In the genomic region with DNA sequence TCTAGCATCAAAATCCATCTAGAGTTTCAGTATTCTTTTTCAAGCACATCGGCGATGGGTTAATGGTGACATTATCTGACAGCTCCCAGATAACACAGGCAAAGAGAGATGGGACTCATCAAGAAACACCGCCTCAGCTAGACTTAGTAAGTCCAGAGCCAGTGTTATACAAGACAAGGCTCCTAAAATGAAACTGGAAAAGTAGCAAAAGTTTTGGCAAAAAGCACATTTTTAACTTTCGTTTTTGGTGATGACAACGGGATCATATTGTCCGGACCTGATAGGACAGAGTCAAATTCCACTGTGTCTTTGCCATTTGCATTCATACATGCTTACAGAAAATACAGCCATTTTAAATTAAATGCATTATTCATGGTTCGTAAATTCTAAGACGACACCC, we compare ENCODE assay signal across 22 cellular contexts.
A peak's percentile ranks its signal among the peaks of the same experiment; 100 is the strongest.
DNase-seq lines count a peak whose midpoint lies in the region; ATAC-seq and TF ChIP-seq lines count a peak whose summit lies in the region.
"Had no signal": no experiment of that assay in that cellular context is flagged by ENCODE, and none has a peak within 500 bp of the region (broad histone marks: within the 10 kb centered on the region; RNA-seq: fewer than 3 reads in every experiment).

No MANE protein-coding gene starts in this region.

- peaks cover 9% of the 10 kb centered on the region for H4K20me1 ChIP-seq in osteoblast (ENCODE audit: insufficient read depth, low read length)

- no peak for ATAC-seq in HG02970 (IDR thresholded peaks at IDR 0.05; ENCODE audit: low FRiP score, unreplicated experiment)
- ATAC-seq: K562, mucosa of descending colon had no signal

- H3K9me3 ChIP-seq in osteoblast (ENCODE audit: low read depth, low read length) = no peaks in the 10 kb centered on the region
- H3K9me3 ChIP-seq: esophagus squamous epithelium, mucosa of descending colon had no signal

- H3K4me3 ChIP-seq in AG10803 (ENCODE audit: low read length) (peak overlapping the region; percentile 49), fibroblast of the aortic adventitia (ENCODE audit: low read depth, low read length) (peak overlapping the region; percentile 51), osteoblast (ENCODE audit: insufficient read depth, low read length) (peak overlapping the region; percentile 51)
- H3K4me3 ChIP-seq: K562, mucosa of descending colon had no signal

- peak; percentile 37 for DNase-seq in AG10803 (ENCODE audit: low read depth)
- peak; percentile 2 for DNase-seq in LHCN-M2 (ENCODE audit: low read depth)
- DNase-seq in fibroblast of the aortic adventitia (ENCODE audit: low read depth) = peak; percentile 56
- DNase-seq in osteoblast (ENCODE audit: insufficient read length, low spot score, missing footprints) = peak; percentile 34
- DNase-seq in LoVo (ENCODE audit: low spot score) = no peak
- no peak for DNase-seq in NCI-H187 (lab: John Stamatoyannopoulos, UW)
- no peak for DNase-seq in dermis blood vessel endothelial cell
- DNase-seq: activated CD4-positive, alpha-beta T cell treated with anti-CD3 and anti-CD28 coated beads, Interleukin-2, amount 50 U/mL, for 48 hours; activated naive CD4-positive, alpha-beta T cell; AML-193; amygdala; central memory CD4-positive, alpha-beta T cell; DMS79 treated with DMSO at 0.1 percent for 48 hours; effector CD4-positive, alpha-beta T cell; esophagus squamous epithelium; mucosa of descending colon; NCI-H2029 treated with DMSO at 0.1 percent for 48 hours; NCI-H510A treated with DMSO at 0.1 percent for 48 hours; stimulated activated CD4-positive, alpha-beta T cell treated with anti-CD3 and anti-CD28 coated beads, Interleukin-15, amount 100 ng/mL, for 24 hours; T-helper 1 cell had no signal

- no peaks in the 10 kb centered on the region for H3K36me3 ChIP-seq in osteoblast (ENCODE audit: insufficient read depth, low read length)
- H3K36me3 ChIP-seq: esophagus squamous epithelium had no signal

- H3K79me2 ChIP-seq in osteoblast (ENCODE audit: insufficient read depth, low read length) = no peaks in the 10 kb centered on the region

- H3K27ac ChIP-seq in osteoblast (ENCODE audit: low read depth, low read length) = no peak overlapping the region
- H3K27ac ChIP-seq: esophagus squamous epithelium had no signal

- TF ChIP-seq CTCF in AG10803 (conservative IDR thresholded peaks at IDR 0.05; ENCODE audit: low read length) = no peak
- TF ChIP-seq CTCF in fibroblast of the aortic adventitia (IDR thresholded peaks at IDR 0.05; ENCODE audit: insufficient read depth, low read length) = no peak
- TF ChIP-seq CTCF in osteoblast (IDR thresholded peaks at IDR 0.05; ENCODE audit: extremely low read depth, low read depth, low read length) = no peak

- H2AFZ ChIP-seq in osteoblast (ENCODE audit: low read length) = no peak overlapping the region

- H3K27me3 ChIP-seq in osteoblast (ENCODE audit: insufficient read depth, low read length) = no peaks in the 10 kb centered on the region
- H3K27me3 ChIP-seq: esophagus squamous epithelium had no signal

- H3K4me2 ChIP-seq in osteoblast (ENCODE audit: insufficient read depth, low read length) = peak overlapping the region; percentile 65

- H3K4me1 ChIP-seq in osteoblast (ENCODE audit: insufficient read depth, low read length) = no peaks in the 10 kb centered on the region
- H3K4me1 ChIP-seq: esophagus squamous epithelium had no signal

Comparison
In these comparisons a context has a peak if more than half of its experiments do, and no peak if none do; other contexts are left out.
1. DNase-seq: peak in AG10803 (single experiment), LHCN-M2 (single experiment), fibroblast of the aortic adventitia (single experiment) and osteoblast (single experiment); none in LoVo (single experiment), NCI-H187 (0 of 2) and dermis blood vessel endothelial cell (single experiment).
2. Peak in every context shown above with its lines, with median percentiles within 50 percentile points of each other: H3K4me3 ChIP-seq.